Comparison of ENCODE assay signal across 1 cellular context in the genomic region with DNA sequence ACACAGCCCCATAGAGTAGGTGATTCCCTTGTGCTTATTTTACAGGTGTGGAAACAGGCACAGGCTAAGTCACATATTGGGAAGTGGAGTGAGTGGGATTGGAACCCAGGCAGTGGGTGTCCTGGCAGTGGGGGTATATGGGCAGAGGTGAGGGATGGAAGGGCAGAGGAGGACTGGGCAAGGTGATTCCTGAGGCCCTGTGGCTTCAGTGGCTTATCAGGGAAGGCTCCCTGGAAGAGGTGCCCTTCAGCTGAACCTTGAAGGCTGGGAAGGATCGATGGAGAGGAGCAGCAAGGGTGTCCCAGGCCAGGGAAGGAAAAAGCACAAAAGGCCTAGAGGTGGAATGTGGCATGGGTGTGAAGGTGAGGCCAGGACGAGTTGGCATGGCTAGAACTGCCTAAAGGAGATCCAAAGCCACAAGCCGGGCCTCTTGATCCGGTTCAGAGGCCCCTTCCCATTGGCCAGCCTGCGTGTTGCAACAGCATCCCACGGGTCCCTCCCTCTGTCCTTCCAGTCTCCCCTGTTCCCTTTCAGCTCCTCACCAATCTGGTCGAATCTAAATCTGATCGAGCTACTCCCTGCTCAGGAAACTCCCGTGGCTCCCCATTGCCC.
TF ChIP-seq lines count a peak whose summit lies in the region.

No MANE protein-coding gene starts in this region.

TF ChIP-seq in WTC11, 78 proteins besides CTCF, POLR2A, EP300 and RAD21 (continued from another document):
- TF ChIP-seq FOXP1 (CRISPR knock-in tag; IDR thresholded peaks at IDR 0.05; ENCODE audit: borderline replicate concordance): no peak
